ENCODE assay signal across 8 cellular contexts in genomic region chr15:62344806-62345539, GRCh38. TPM values are rescaled to one million over a fixed set of nuclear protein-coding genes. Genes with fewer than 3 reads are reported as not detected.
DNase-seq lines count a peak whose midpoint lies in the region; ATAC-seq and TF ChIP-seq lines count a peak whose summit lies in the region.

No MANE protein-coding gene starts in this region.

- H3K27me3 Mint-ChIP-seq in HFFc6 (ENCODE audit: insufficient read depth): peaks cover 13% of the 10 kb centered on the region
- H3K27me3 Mint-ChIP-seq in activated CD8-positive, alpha-beta memory T cell treated with anti-CD3 and anti-CD28 coated beads, Interleukin-2, amount 10 ng/mL, durations not matched to agents 7 days and 5 days: no peaks in the 10 kb centered on the region
- no peaks in the 10 kb centered on the region for H3K27me3 Mint-ChIP-seq in type B pancreatic cell

- H3K27me3 ChIP-seq in neural cell (ENCODE audit: insufficient read depth, low read depth, low read length): no peaks in the 10 kb centered on the region

- no peak overlapping the region for H2AFZ ChIP-seq in neural cell (ENCODE audit: low read depth, low read length)

- DNase-seq in Caki2 (ENCODE audit: low read depth) (peak; percentile 59), HFFc6 (peak; percentile 2), NCI-H524 (lab: John Stamatoyannopoulos, UW) (peak; percentile 51 to 84), epithelial cell of proximal tubule (ENCODE audit: low read depth) (peak; percentile 32), type B pancreatic cell (ENCODE audit: extremely low spot score, unreplicated experiment) (no peak), OCI-M2 (lab: John Stamatoyannopoulos, UW; ENCODE audit: unreplicated experiment) (no peak)
- DNase-seq in activated CD8-positive, alpha-beta memory T cell treated with anti-CD3 and anti-CD28 coated beads, Interleukin-2, amount 10 ng/mL, durations not matched to agents 7 days and 5 days: peak; percentile 56

- TF ChIP-seq CTCF in HFFc6 (IDR thresholded peaks at IDR 0.05) (peak; percentile 78), epithelial cell of proximal tubule (conservative IDR thresholded peaks at IDR 0.05; ENCODE audit: low read depth, low read length) (peak; percentile 89), neural cell (IDR thresholded peaks at IDR 0.05; ENCODE audit: poor library complexity, severe bottlenecking) (peak; percentile 60), type B pancreatic cell (conservative IDR thresholded peaks at IDR 0.05) (peak; percentile 80)

- peak overlapping the region; percentile 55; the same call in 1 of the 2 replicates for H3K4me3 Mint-ChIP-seq in HFFc6
- H3K4me3 Mint-ChIP-seq in activated CD8-positive, alpha-beta memory T cell treated with anti-CD3 and anti-CD28 coated beads, Interleukin-2, amount 10 ng/mL, durations not matched to agents 7 days and 5 days: peak overlapping the region; percentile 7
- peak overlapping the region; percentile 85 for H3K4me3 Mint-ChIP-seq in type B pancreatic cell

- H3K9me3 ChIP-seq in neural cell (ENCODE audit: low read length): no peaks in the 10 kb centered on the region

- H3K36me3 Mint-ChIP-seq in HFFc6 (ENCODE audit: low read depth): no peaks in the 10 kb centered on the region
- H3K36me3 Mint-ChIP-seq in activated CD8-positive, alpha-beta memory T cell treated with anti-CD3 and anti-CD28 coated beads, Interleukin-2, amount 10 ng/mL, durations not matched to agents 7 days and 5 days: no peaks in the 10 kb centered on the region
- no peaks in the 10 kb centered on the region for H3K36me3 Mint-ChIP-seq in type B pancreatic cell

- H3F3A ChIP-seq in neural cell (ENCODE audit: insufficient read depth, low read length, poor library complexity, severe bottlenecking): no peaks in the 10 kb centered on the region

- no peak overlapping the region for H3K9ac ChIP-seq in neural cell (ENCODE audit: low read length)

- ATAC-seq in activated CD8-positive, alpha-beta memory T cell treated with anti-CD3 and anti-CD28 coated beads, Interleukin-2, amount 10 ng/mL, durations not matched to agents 7 days and 5 days: peak; percentile 69

- no peaks in the 10 kb centered on the region for H4K20me1 ChIP-seq in neural cell (ENCODE audit: insufficient read depth)

- H3K9me3 Mint-ChIP-seq in HFFc6: no peaks in the 10 kb centered on the region
- no peaks in the 10 kb centered on the region for H3K9me3 Mint-ChIP-seq in activated CD8-positive, alpha-beta memory T cell treated with anti-CD3 and anti-CD28 coated beads, Interleukin-2, amount 10 ng/mL, durations not matched to agents 7 days and 5 days (ENCODE audit: low read depth)
- H3K9me3 Mint-ChIP-seq in type B pancreatic cell: peaks cover 5% of the 10 kb centered on the region

- no peak overlapping the region for H3K4me2 ChIP-seq in neural cell (ENCODE audit: low read length)

- no peak for TF ChIP-seq RAD21 in neural cell (conservative IDR thresholded peaks at IDR 0.05)

- in situ Hi-C loops in Caki2 (cut with HindIII; ENCODE audit: low pct_unique_long_range_greater_than_20kb, low sequenced_read_pairs): no loop called here

- H3K27ac ChIP-seq in neural cell (ENCODE audit: low read length): no peak overlapping the region

- H3K4me3 ChIP-seq in epithelial cell of proximal tubule (ENCODE audit: low read depth, low read length): peak overlapping the region; percentile 43
- no peak overlapping the region for H3K4me3 ChIP-seq in neural cell (ENCODE audit: low read length)

- CTCF ChIA-PET in activated CD8-positive, alpha-beta memory T cell treated with anti-CD3 and anti-CD28 coated beads, Interleukin-2, amount 10 ng/mL, durations not matched to agents 7 days and 5 days (lab: Charles Lee): interaction anchor here (1.3 to 1.6 kb wide), 2 partner anchors 9 kb away, joined by 3 read pairs; no protein-coding TSS in a partner anchor

- no peaks in the 10 kb centered on the region for H3K36me3 ChIP-seq in neural cell (ENCODE audit: insufficient read depth, low read length)

- H3K4me1 Mint-ChIP-seq in HFFc6 (ENCODE audit: low read depth) (peaks cover 5% of the 10 kb centered on the region; the same call in 1 of the 2 replicates), type B pancreatic cell (ENCODE audit: unreplicated experiment) (peaks cover 12% of the 10 kb centered on the region)
- H3K4me1 Mint-ChIP-seq in activated CD8-positive, alpha-beta memory T cell treated with anti-CD3 and anti-CD28 coated beads, Interleukin-2, amount 10 ng/mL, durations not matched to agents 7 days and 5 days: peaks cover 16% of the 10 kb centered on the region

- H3K79me2 ChIP-seq in neural cell (replicated peaks; ENCODE audit: insufficient read depth, low read length): no peaks in the 10 kb centered on the region

- no peak for TF ChIP-seq EP300 in neural cell (conservative IDR thresholded peaks at IDR 0.05; ENCODE audit: poor library complexity, severe bottlenecking)

- no peak overlapping the region for H3K27ac Mint-ChIP-seq in HFFc6
- no peak overlapping the region for H3K27ac Mint-ChIP-seq in activated CD8-positive, alpha-beta memory T cell treated with anti-CD3 and anti-CD28 coated beads, Interleukin-2, amount 10 ng/mL, durations not matched to agents 7 days and 5 days
- H3K27ac Mint-ChIP-seq in type B pancreatic cell: peak overlapping the region; percentile 30

- H3K9me2 ChIP-seq in neural cell (ENCODE audit: insufficient read depth, low read length): no peaks in the 10 kb centered on the region

TF ChIP-seq in neural cell, 6 proteins besides CTCF, POLR2A, EP300 and RAD21:
- TF ChIP-seq TAF1 (IDR thresholded peaks at IDR 0.05; ENCODE audit: low read depth): no peak
- no peak for TF ChIP-seq MXI1 (conservative IDR thresholded peaks at IDR 0.05; ENCODE audit: poor library complexity, severe bottlenecking)
- TF ChIP-seq EZH2 (IDR thresholded peaks at IDR 0.05; ENCODE audit: borderline replicate concordance, insufficient read depth, low read length, poor library complexity, severe bottlenecking): no peak
- no peak for TF ChIP-seq REST (IDR thresholded peaks at IDR 0.05; ENCODE audit: borderline replicate concordance)
- TF ChIP-seq SMC3 (conservative IDR thresholded peaks at IDR 0.05; ENCODE audit: poor library complexity): peak; percentile 24
- no peak for TF ChIP-seq POLR2AphosphoS5 (IDR thresholded peaks at IDR 0.05)
TF ChIP-seq in neural cell: peak in this region for 1.

RNA-seq across cellular contexts. Expression of gene TLN2, which starts 45.4 kb away (rescaled TPM):
- total RNA-seq in Caki2 (2014; rRNA removed; shearing (Covaris generic); ENCODE audit: low replicate concordance): 9.4 and 13.6 TPM in 2 replicates
- total RNA-seq in HFFc6 (2021; fragmentation: NEBNext Ultra II Directional; extraction: Animal tissue kit (Norgen Biotek cat#: 25700)): 10 to 100 TPM; 24.6 to 30.2 (median 27.2) TPM
- under 1 TPM; 0.70 to 0.96 TPM for total RNA-seq in activated CD8-positive, alpha-beta memory T cell treated with anti-CD3 and anti-CD28 coated beads, Interleukin-2, amount 10 ng/mL, durations not matched to agents 7 days and 5 days
- total RNA-seq in epithelial cell of proximal tubule: 8.2 and 13.0 TPM in 2 replicates
- polyA plus RNA-seq in neural cell: 2.7 and 5.8 TPM in 2 replicates
- 17.3 and 19.9 TPM in 2 replicates for polyA minus RNA-seq in neural cell
- total RNA-seq in type B pancreatic cell (ENCODE audit: low replicate concordance): 27.9 and 44.3 TPM in 2 replicates

Comparison
In these comparisons a context has a peak if more than half of its experiments do, and no peak if none do; other contexts are left out.
1. DNase-seq: peak in Caki2 (single experiment), HFFc6 (single experiment), NCI-H524 (2 of 2), activated CD8-positive, alpha-beta memory T cell treated with anti-CD3 and anti-CD28 coated beads, Interleukin-2, amount 10 ng/mL, durations not matched to agents 7 days and 5 days (single experiment) and epithelial cell of proximal tubule (single experiment); none in type B pancreatic cell (single experiment) and OCI-M2 (single experiment).
2. H3K4me3 Mint-ChIP-seq: peak in every context shown above with its lines; median percentile 85 in type B pancreatic cell; 55 in HFFc6; 7 in activated CD8-positive, alpha-beta memory T cell treated with anti-CD3 and anti-CD28 coated beads, Interleukin-2, amount 10 ng/mL, durations not matched to agents 7 days and 5 days.
3. Peak in every context shown above with its lines, with median percentiles within 50 percentile points of each other: CTCF ChIP-seq.